Comparison of ENCODE assay signal across 1 cellular context in genomic region chr10:133144771-133145170, GRCh38.
TF ChIP-seq lines count a peak whose summit lies in the region.

No MANE protein-coding gene starts in this region.

TF ChIP-seq in GM23338, 12 proteins besides CTCF, POLR2A, EP300 and RAD21 (continued from another document):
- TF ChIP-seq ZNF462 (CRISPR knock-in tag; IDR thresholded peaks at IDR 0.05) = no peak
